9 cellular contexts compared by ENCODE assay signal in the genomic region with DNA sequence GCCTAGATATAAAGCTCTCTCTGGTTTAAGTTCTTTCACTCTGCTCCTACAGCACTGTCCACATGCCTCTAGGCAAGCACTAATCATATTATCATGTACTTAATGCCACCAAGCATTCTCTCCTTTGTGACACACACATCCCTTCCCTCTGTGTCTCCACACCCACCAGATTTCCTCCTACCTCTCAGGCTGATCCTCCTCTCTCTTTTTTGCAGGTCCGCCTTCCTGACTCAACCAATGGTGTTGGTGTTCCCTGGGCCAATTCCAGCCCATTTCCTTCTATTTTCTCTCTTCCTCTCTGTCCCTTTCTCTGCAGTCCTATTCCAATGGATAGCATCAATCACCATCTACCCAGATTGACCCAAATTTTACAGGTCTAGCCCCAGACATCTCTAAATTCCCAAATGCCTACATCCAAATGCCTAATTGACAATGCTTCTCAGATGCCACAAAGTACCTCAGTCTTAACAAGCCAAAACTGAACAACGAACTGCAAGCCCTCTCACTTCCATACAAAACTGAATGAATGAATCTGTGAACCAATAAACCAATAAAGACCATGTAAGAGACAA. TPM values are rescaled to one million over a fixed set of nuclear protein-coding genes. Genes with fewer than 3 reads are reported as not detected.
DNase-seq lines count a peak whose midpoint lies in the region; ATAC-seq and TF ChIP-seq lines count a peak whose summit lies in the region.
"Had no signal": no experiment of that assay in that cellular context is flagged by ENCODE, and none has a peak within 500 bp of the region (broad histone marks: within the 10 kb centered on the region; RNA-seq: fewer than 3 reads in every experiment).

No MANE protein-coding gene starts in this region.

- peak overlapping the region in 1 of 2 donors; percentile 15 for H3K27ac Mint-ChIP-seq in effector memory CD8-positive, alpha-beta T cell
- H3K27ac Mint-ChIP-seq in nephron progenitor cell: peak overlapping the region; percentile 96

- H3K4me3 Mint-ChIP-seq in effector memory CD8-positive, alpha-beta T cell: peak overlapping the region; percentile 71 to 84
- peak overlapping the region; percentile 97 for H3K4me3 Mint-ChIP-seq in nephron progenitor cell

- H3K9ac ChIP-seq in ES-I3 (ENCODE audit: low read depth, low read length) (peak overlapping the region; percentile 69), NT2/D1 (ENCODE audit: insufficient read length, low read depth) (peak overlapping the region; percentile 32)

- H3K36me3 Mint-ChIP-seq in effector memory CD8-positive, alpha-beta T cell (ENCODE audit: insufficient read depth): no peaks in the 10 kb centered on the region
- H3K36me3 Mint-ChIP-seq in nephron progenitor cell (ENCODE audit: low read depth): peaks cover 10% of the 10 kb centered on the region

- H3K27me3 ChIP-seq in NT2/D1 (ENCODE audit: insufficient read depth, insufficient read length): peaks cover 2% of the 10 kb centered on the region

- DNase-seq in H4 (ENCODE audit: low spot score) (peak; percentile 57), NT2/D1 (ENCODE audit: low read depth, low spot score) (no peak), nephron progenitor cell (no peak), NCI-H446 (lab: John Stamatoyannopoulos, UW) (no peak), DMS 273 treated with DMSO at 0.1 percent for 48 hours (lab: John Stamatoyannopoulos, UW) (no peak)
- DNase-seq in effector memory CD8-positive, alpha-beta T cell: no peak
- no peak for DNase-seq in stimulated activated naive CD4-positive, alpha-beta T cell treated with Interleukin-2 at 50 U/mL for 16 hours (lab: John Stamatoyannopoulos, UW)

- H3K9me3 Mint-ChIP-seq in effector memory CD8-positive, alpha-beta T cell: no peaks in the 10 kb centered on the region
- H3K9me3 Mint-ChIP-seq in nephron progenitor cell: no peaks in the 10 kb centered on the region

- H3K27me3 Mint-ChIP-seq in effector memory CD8-positive, alpha-beta T cell: peaks cover 32 to 72% of the 10 kb centered on the region in 2 donors
- H3K27me3 Mint-ChIP-seq in nephron progenitor cell (ENCODE audit: low read depth, poor library complexity): peaks cover 6% of the 10 kb centered on the region

- H3K4me1 ChIP-seq in ES-I3 (ENCODE audit: insufficient read depth, low read length) (peaks cover 7% of the 10 kb centered on the region), NT2/D1 (ENCODE audit: insufficient read depth, insufficient read length) (no peaks in the 10 kb centered on the region)

- H3K4me1 Mint-ChIP-seq in effector memory CD8-positive, alpha-beta T cell (ENCODE audit: low read depth in 2 of 2): peaks cover 9 to 11% of the 10 kb centered on the region in 2 donors
- peaks cover 26% of the 10 kb centered on the region for H3K4me1 Mint-ChIP-seq in nephron progenitor cell

- TF ChIP-seq CTCF in nephron progenitor cell (IDR thresholded peaks at IDR 0.05): no peak

- H3K4me3 ChIP-seq in NT2/D1 (ENCODE audit: insufficient read length, low read depth): peak overlapping the region; percentile 89

- H3K36me3 ChIP-seq in ES-I3 (ENCODE audit: insufficient read depth, low read length): no peaks in the 10 kb centered on the region
- H3K36me3 ChIP-seq in NT2/D1 (ENCODE audit: insufficient read depth, insufficient read length, low read length): peaks cover 7% of the 10 kb centered on the region

- no peaks in the 10 kb centered on the region; the same call in 1 of the 2 replicates for H3K9me3 ChIP-seq in ES-I3 (ENCODE audit: control insufficient read depth, insufficient read depth, low read length)
- no peaks in the 10 kb centered on the region for H3K9me3 ChIP-seq in NT2/D1 (ENCODE audit: insufficient read depth, low read length)

- ATAC-seq in effector memory CD8-positive, alpha-beta T cell (replicated peaks): no peak

RNA-seq across cellular contexts. Expression of a gene that starts 0.5 kb away (rescaled TPM):
- 10.7 TPM in 2 replicates for total RNA-seq in H4 (2014; rRNA removed; shearing (Covaris generic))

RNA-seq across cellular contexts. Expression of a gene that starts 4.9 kb away (rescaled TPM):
- total RNA-seq in H4 (2014; rRNA removed; shearing (Covaris generic)): not detected in 2 replicates
- total RNA-seq: activated CD8-positive, alpha-beta memory T cell treated with anti-CD3 and anti-CD28 coated beads for 36 hours had no signal

RNA-seq across cellular contexts. Expression of a gene that starts 33.4 kb away (rescaled TPM):
- not detected in 2 replicates for total RNA-seq in H4 (2014; rRNA removed; shearing (Covaris generic))
- total RNA-seq: activated CD8-positive, alpha-beta memory T cell treated with anti-CD3 and anti-CD28 coated beads for 36 hours had no signal

RNA-seq across cellular contexts. Expression of a gene that starts 49.3 kb away (rescaled TPM):
- total RNA-seq in H4 (2014; rRNA removed; shearing (Covaris generic)): not detected in 2 replicates
- total RNA-seq: activated CD8-positive, alpha-beta memory T cell treated with anti-CD3 and anti-CD28 coated beads for 36 hours had no signal
